ENCODE assay signal across 8 cellular contexts in genomic region chr16:74368002-74368979, GRCh38. TPM values are rescaled to one million over a fixed set of nuclear protein-coding genes. Genes with fewer than 3 reads are reported as not detected.
DNase-seq lines count a peak whose midpoint lies in the region; ATAC-seq, FAIRE-seq and TF ChIP-seq lines count a peak whose summit lies in the region.
"Not testable (repeated sequence)": the region's sequence is repeated elsewhere in the genome, so short reads cannot be mapped to it uniquely, and the experiment has no call there.

No MANE protein-coding gene starts in this region.

- peaks cover 9 to 20% (median 14%) of the 10 kb centered on the region in 4 donors for H3K4me1 Mint-ChIP-seq in naive thymus-derived CD8-positive, alpha-beta T cell
- H3K4me1 Mint-ChIP-seq in stimulated activated memory B cell treated with anti-CD40 and anti-IgM and Interleukin-4, amounts not matched to agents 10 μg/mL and 1 μg/mL and 100 μg/mL, for 72 hours = peaks cover 13% of the 10 kb centered on the region

- not testable (repeated sequence) for H3K27me3 ChIP-seq in DND-41 (ENCODE audit: insufficient read depth, low read length, poor library complexity); GM23248 (replicated peaks; ENCODE audit: insufficient read depth); fibroblast of lung (ENCODE audit: control insufficient read depth, insufficient read depth, low read length)

- H3K9ac ChIP-seq in DND-41 (ENCODE audit: low read depth, low read length) (peak overlapping the region; percentile 75), GM23248 (peak overlapping the region; percentile 89), fibroblast of lung (ENCODE audit: insufficient read depth, low read length) (peak overlapping the region; percentile 78)

- peak overlapping the region; percentile 82 to 95 (median 92) for H3K4me3 Mint-ChIP-seq in naive thymus-derived CD8-positive, alpha-beta T cell
- peak overlapping the region; percentile 96 for H3K4me3 Mint-ChIP-seq in stimulated activated memory B cell treated with anti-CD40 and anti-IgM and Interleukin-4, amounts not matched to agents 10 μg/mL and 1 μg/mL and 100 μg/mL, for 72 hours

- in situ Hi-C loops in GM23248 (cut with MboI) = not testable (repeated sequence)

- H3K36me3 Mint-ChIP-seq in naive thymus-derived CD8-positive, alpha-beta T cell; stimulated activated memory B cell treated with anti-CD40 and anti-IgM and Interleukin-4, amounts not matched to agents 10 μg/mL and 1 μg/mL and 100 μg/mL, for 72 hours: not testable (repeated sequence)

- H2AFZ ChIP-seq in DND-41 (ENCODE audit: low read depth, low read length) (peak overlapping the region; percentile 88), GM23248 (peak overlapping the region; percentile 88), fibroblast of lung (ENCODE audit: low read length) (peak overlapping the region; percentile 92)

- H3K79me2 ChIP-seq in DND-41 (ENCODE audit: insufficient read depth, low read length) (peaks cover 46% of the 10 kb centered on the region), GM23248 (ENCODE audit: insufficient read depth) (peaks cover 44% of the 10 kb centered on the region), fibroblast of lung (ENCODE audit: control insufficient read depth, insufficient read depth, low read length) (peaks cover 32% of the 10 kb centered on the region)

- ATAC-seq in DND-41 (ENCODE audit: insufficient read depth, low read depth) = peak; percentile 93
- ATAC-seq in naive thymus-derived CD8-positive, alpha-beta T cell = peak; percentile 93 to 95
- ATAC-seq in stimulated activated memory B cell treated with anti-CD40 and anti-IgM and Interleukin-4, amounts not matched to agents 10 μg/mL and 1 μg/mL and 100 μg/mL, for 72 hours = peak; percentile 99

- POLR2A ChIA-PET in naive thymus-derived CD8-positive, alpha-beta T cell (lab: Charles Lee) = interaction anchor here (0.9 to 1.6 kb wide), 2 partner anchors 71 to 77 kb away, joined by 3 to 7 read pairs; partner anchors contain the start of gene PSMD7

- peaks cover 19% of the 10 kb centered on the region for H3K4me1 ChIP-seq in DND-41 (ENCODE audit: insufficient read depth, low read length)
- H3K4me1 ChIP-seq in GM23248 (ENCODE audit: insufficient read depth); fibroblast of lung (ENCODE audit: control insufficient read depth, extremely low read depth, insufficient read depth, low read length): not testable (repeated sequence)

- not testable (repeated sequence) for H3K9me3 Mint-ChIP-seq in naive thymus-derived CD8-positive, alpha-beta T cell; stimulated activated memory B cell treated with anti-CD40 and anti-IgM and Interleukin-4, amounts not matched to agents 10 μg/mL and 1 μg/mL and 100 μg/mL, for 72 hours

- H3K4me3 ChIP-seq in DND-41 (ENCODE audit: low read depth in 1 of 2, low read length in 2 of 2) (peak overlapping the region; percentile 71 to 91; a peak in 3 of 4 replicates), GM23248 (peak overlapping the region; percentile 86), fibroblast of lung (replicated peaks in 1 of 4; ENCODE audit: control extremely low read depth in 1 of 4, insufficient read depth in 1 of 4, low read depth in 3 of 4, low read length in 4 of 4) (peak overlapping the region; percentile 64 to 92 (median 90))

- not testable (repeated sequence) for H3K27me3 Mint-ChIP-seq in naive thymus-derived CD8-positive, alpha-beta T cell; stimulated activated memory B cell treated with anti-CD40 and anti-IgM and Interleukin-4, amounts not matched to agents 10 μg/mL and 1 μg/mL and 100 μg/mL, for 72 hours

- H3K36me3 ChIP-seq in DND-41 (ENCODE audit: insufficient read depth, low read length) (peaks cover 12% of the 10 kb centered on the region), KOPT-K1 (ENCODE audit: insufficient read depth, low read length) (peaks cover 12% of the 10 kb centered on the region; the same call in 1 of the 2 replicates)
- not testable (repeated sequence) for H3K36me3 ChIP-seq in GM23248 (ENCODE audit: low read depth); fibroblast of lung (ENCODE audit: control insufficient read depth, insufficient read depth, low read length)

- not testable (repeated sequence) for H3K9me3 ChIP-seq in DND-41 (ENCODE audit: insufficient read depth, low read length, severe bottlenecking); GM23248 (ENCODE audit: low read depth); KOPT-K1 (ENCODE audit: insufficient read depth, low read length, poor library complexity, severe bottlenecking); fibroblast of lung (ENCODE audit: control insufficient read depth, insufficient read depth, low read depth, low read length)

- TF ChIP-seq CTCF in DND-41 (IDR thresholded peaks at IDR 0.05; ENCODE audit: borderline replicate concordance, extremely low read depth, low read length, poor library complexity, severe bottlenecking); fibroblast of lung (conservative IDR thresholded peaks at IDR 0.05 in 1 of 2, IDR thresholded peaks at IDR 0.05 in 1 of 2; ENCODE audit: low read depth in 1 of 2, low read length in 2 of 2): not testable (repeated sequence)

- peaks cover 19% of the 10 kb centered on the region; the same call in 1 of the 2 replicates for H4K20me1 ChIP-seq in DND-41 (ENCODE audit: insufficient read depth, low read length)
- not testable (repeated sequence) for H4K20me1 ChIP-seq in GM23248 (ENCODE audit: insufficient read depth); fibroblast of lung (ENCODE audit: control insufficient read depth, extremely low read depth, insufficient read depth, low read length)

- not testable (repeated sequence) for FAIRE-seq in RCC 7860 (lab: Jason Lieb, UNC)

- DNase-seq in DND-41 (peak; percentile 99), GM23248 (peak; percentile 97), RCC 7860 (ENCODE audit: low spot score) (peak; percentile 73), fibroblast of lung (ENCODE audit: low read depth in 2 of 2) (peak; percentile 93 to 95)
- peak; percentile 97 to 100 for DNase-seq in activated T-helper 1 cell treated with anti-CD3 and anti-CD28 coated beads, Interleukin-2, amount 50 U/mL, for 16 hours (ENCODE audit: low read depth in 1 of 2, low spot score in 1 of 2)
- peak; percentile 97 to 100 (median 98) for DNase-seq in naive thymus-derived CD8-positive, alpha-beta T cell

- H3K27ac Mint-ChIP-seq in naive thymus-derived CD8-positive, alpha-beta T cell = peak overlapping the region; percentile 89 to 98 (median 96)
- H3K27ac Mint-ChIP-seq in stimulated activated memory B cell treated with anti-CD40 and anti-IgM and Interleukin-4, amounts not matched to agents 10 μg/mL and 1 μg/mL and 100 μg/mL, for 72 hours = peak overlapping the region; percentile 90

- H3F3A ChIP-seq in GM23248 (ENCODE audit: insufficient read depth) = not testable (repeated sequence)

- peak overlapping the region; percentile 77 for H3K27ac ChIP-seq in DND-41 (ENCODE audit: low read length)
- peak overlapping the region; percentile 86 for H3K27ac ChIP-seq in GM23248
- peak overlapping the region; percentile 76 for H3K27ac ChIP-seq in KOPT-K1 (ENCODE audit: low read depth, low read length, poor library complexity, severe bottlenecking)
- H3K27ac ChIP-seq in fibroblast of lung (ENCODE audit: insufficient read depth, low read length) = peak overlapping the region; percentile 79

- H3K4me2 ChIP-seq in DND-41 (ENCODE audit: insufficient read depth, low read length) (peak overlapping the region; percentile 86), GM23248 (ENCODE audit: unreplicated experiment) (peak overlapping the region; percentile 75), fibroblast of lung (ENCODE audit: extremely low read depth, insufficient read depth, low read length) (peak overlapping the region; percentile 88)

- WGBS in GM23248 (ENCODE audit: low coverage in 1 of 2, low lambda C conversion rate in 2 of 2, missing lambda C conversion rate in 2 of 2), 2 experiments = 2 to 3% methylated on average over 58 to 64 of the region's 83 CpGs

- not testable (repeated sequence) for H3K9me2 ChIP-seq in GM23248 (ENCODE audit: insufficient read depth)

RNA-seq across cellular contexts. Expression of gene NPIPB15, which starts 7.8 kb away (rescaled TPM):
- total RNA-seq in GM23248 (2014; rRNA removed; shearing (Covaris generic)) = 0.11 TPM in 1 of 2 replicates, not detected in the other
- polyA plus RNA-seq in GM23248 (2016; fragmentation: Nextera tagmentation; extraction: Ambion mirVana) = 1.6 and 1.8 TPM in 2 replicates
- 0.26 TPM in 1 of 2 replicates, not detected in the other for total RNA-seq in fibroblast of lung
- polyA plus RNA-seq in fibroblast of lung = 1.9 TPM in 1 of 2 replicates, not detected in the other
- polyA plus RNA-seq in fibroblast of lung (2012) = 1.4 TPM in 1 of 2 replicates, not detected in the other
- not detected in 2 replicates for polyA minus RNA-seq in fibroblast of lung (ENCODE audit: low replicate concordance)
- total RNA-seq in naive thymus-derived CD8-positive, alpha-beta T cell = under 1 TPM; 0.91 TPM
- under 1 TPM in 1 of 3 donors, not detected in 2; 0.32 TPM for polyA plus RNA-seq in naive thymus-derived CD8-positive, alpha-beta T cell

RNA-seq across cellular contexts. Expression of gene CLEC18B, which starts 53.0 kb away (rescaled TPM):
- total RNA-seq in GM23248 (2014; rRNA removed; shearing (Covaris generic)) = 0.22 TPM in 1 of 2 replicates, not detected in the other
- polyA plus RNA-seq in GM23248 (2016; fragmentation: Nextera tagmentation; extraction: Ambion mirVana) = 0.25 TPM in 1 of 2 replicates, not detected in the other
- total RNA-seq in fibroblast of lung = 0.77 and 0.83 TPM in 2 replicates
- 0.15 TPM in 1 of 2 replicates, not detected in the other for polyA plus RNA-seq in fibroblast of lung
- polyA plus RNA-seq in fibroblast of lung (2012) = 0.09 TPM in 1 of 2 replicates, not detected in the other
- not detected in 2 replicates for polyA minus RNA-seq in fibroblast of lung (ENCODE audit: low replicate concordance)
- total RNA-seq in naive thymus-derived CD8-positive, alpha-beta T cell = 1 to 10 TPM; 4.2 TPM
- not detected for polyA plus RNA-seq in naive thymus-derived CD8-positive, alpha-beta T cell

Comparison
In these comparisons a context has a peak if more than half of its experiments do, and no peak if none do; other contexts are left out.
1. Peak in every context shown above with its lines: DNase-seq, ATAC-seq, H3K4me3 ChIP-seq and H3K27ac ChIP-seq.